Comparison of ENCODE assay signal across 9 cellular contexts in genomic region chr3:58434990-58435389, GRCh38. TPM values are rescaled to one million over a fixed set of nuclear protein-coding genes. Genes with fewer than 3 reads are reported as not detected.
DNase-seq lines count a peak whose midpoint lies in the region; ATAC-seq and TF ChIP-seq lines count a peak whose summit lies in the region.
"Had no signal": no experiment of that assay in that cellular context is flagged by ENCODE, and none has a peak within 500 bp of the region (broad histone marks: within the 10 kb centered on the region; RNA-seq: fewer than 3 reads in every experiment).

No MANE protein-coding gene starts in this region.

- POLR2A ChIA-PET in naive thymus-derived CD8-positive, alpha-beta T cell (lab: Charles Lee) = interaction anchor here (1.2 to 3.1 kb wide), 2 partner anchors 11 to 129 kb away, joined by 5 to 10 read pairs; partner anchors contain the start of genes HTD2 and RPP14

- in situ Hi-C loops in astrocyte of the cerebellum (cut with HindIII; ENCODE audit: low sequenced_read_pairs) = no loop called here

- H3K27me3 Mint-ChIP-seq in activated naive CD8-positive, alpha-beta T cell = no peaks in the 10 kb centered on the region
- no peaks in the 10 kb centered on the region for H3K27me3 Mint-ChIP-seq in activated naive CD8-positive, alpha-beta T cell treated with anti-CD3 and anti-CD28 coated beads, Interleukin-2, amount 50 U/mL, for 24 hours
- peaks cover 3 to 5% (median 5%) of the 10 kb centered on the region in 3 donors for H3K27me3 Mint-ChIP-seq in immature natural killer cell (ENCODE audit: low read depth in 3 of 3)
- no peaks in the 10 kb centered on the region for H3K27me3 Mint-ChIP-seq in type B pancreatic cell
- H3K27me3 Mint-ChIP-seq in naive thymus-derived CD8-positive, alpha-beta T cell = no peaks in the 10 kb centered on the region

- H3K9me3 Mint-ChIP-seq in activated naive CD8-positive, alpha-beta T cell (ENCODE audit: low read depth) = no peaks in the 10 kb centered on the region
- H3K9me3 Mint-ChIP-seq in activated naive CD8-positive, alpha-beta T cell treated with anti-CD3 and anti-CD28 coated beads, Interleukin-2, amount 50 U/mL, for 24 hours = no peaks in the 10 kb centered on the region
- H3K9me3 Mint-ChIP-seq in immature natural killer cell (no peaks in the 10 kb centered on the region), type B pancreatic cell (no peaks in the 10 kb centered on the region)
- H3K9me3 Mint-ChIP-seq in naive thymus-derived CD8-positive, alpha-beta T cell = no peaks in the 10 kb centered on the region

- H3K4me3 Mint-ChIP-seq in activated naive CD8-positive, alpha-beta T cell = peak overlapping the region; percentile 77
- H3K4me3 Mint-ChIP-seq in activated naive CD8-positive, alpha-beta T cell treated with anti-CD3 and anti-CD28 coated beads, Interleukin-2, amount 50 U/mL, for 24 hours = no peak overlapping the region
- H3K4me3 Mint-ChIP-seq in immature natural killer cell (peak overlapping the region; percentile 13 to 93 (median 44)), type B pancreatic cell (peak overlapping the region; percentile 93)
- peak overlapping the region in 5 of 10 donors; percentile 36 to 95 (median 92) for H3K4me3 Mint-ChIP-seq in naive thymus-derived CD8-positive, alpha-beta T cell

- no peak overlapping the region for H3K27ac Mint-ChIP-seq in activated naive CD8-positive, alpha-beta T cell
- no peak overlapping the region for H3K27ac Mint-ChIP-seq in activated naive CD8-positive, alpha-beta T cell treated with anti-CD3 and anti-CD28 coated beads, Interleukin-2, amount 50 U/mL, for 24 hours
- H3K27ac Mint-ChIP-seq in immature natural killer cell = peak overlapping the region in 1 of 6 donors; percentile 28
- peak overlapping the region; percentile 81 for H3K27ac Mint-ChIP-seq in type B pancreatic cell
- H3K27ac Mint-ChIP-seq in naive thymus-derived CD8-positive, alpha-beta T cell = peak overlapping the region in 4 of 10 donors; percentile 53 to 74 (median 67)

- H3K4me3 ChIP-seq in astrocyte of the cerebellum (ENCODE audit: low read depth, low read length) = no peak overlapping the region

- ATAC-seq in activated naive CD8-positive, alpha-beta T cell treated with anti-CD3 and anti-CD28 coated beads, Interleukin-2, amount 50 U/mL, for 24 hours = no peak
- no peak for ATAC-seq in HG02840 (IDR thresholded peaks at IDR 0.05; ENCODE audit: low FRiP score, unreplicated experiment)
- no peak for ATAC-seq in naive thymus-derived CD8-positive, alpha-beta T cell

- DNase-seq in activated naive CD8-positive, alpha-beta T cell treated with anti-CD3 and anti-CD28 coated beads, Interleukin-2, amount 50 U/mL, for 24 hours = no peak
- peak; percentile 19 for DNase-seq in astrocyte of the cerebellum (ENCODE audit: low read depth)
- DNase-seq in immature natural killer cell = no peak
- no peak for DNase-seq in type B pancreatic cell (ENCODE audit: extremely low spot score, unreplicated experiment)
- no peak for DNase-seq in naive thymus-derived CD8-positive, alpha-beta T cell
- DNase-seq in GF-D8 (lab: John Stamatoyannopoulos, UW) = no peak
- DNase-seq: activated gamma-delta T cell treated with Interleukin-2 at 50 U/mL for 16 hours had no signal

- no peak for TF ChIP-seq CTCF in astrocyte of the cerebellum (IDR thresholded peaks at IDR 0.05; ENCODE audit: low read depth, low read length, missing control alignments)
- TF ChIP-seq CTCF in type B pancreatic cell (conservative IDR thresholded peaks at IDR 0.05) = no peak

- H3K36me3 Mint-ChIP-seq in activated naive CD8-positive, alpha-beta T cell = peaks cover 2% of the 10 kb centered on the region
- H3K36me3 Mint-ChIP-seq in activated naive CD8-positive, alpha-beta T cell treated with anti-CD3 and anti-CD28 coated beads, Interleukin-2, amount 50 U/mL, for 24 hours (ENCODE audit: low read depth) = peaks cover 10% of the 10 kb centered on the region
- peaks cover 0 to 9% (median 4%) of the 10 kb centered on the region in 3 donors for H3K36me3 Mint-ChIP-seq in immature natural killer cell
- peaks cover 6% of the 10 kb centered on the region for H3K36me3 Mint-ChIP-seq in type B pancreatic cell
- peaks cover 0 to 18% (median 8%) of the 10 kb centered on the region in 3 donors for H3K36me3 Mint-ChIP-seq in naive thymus-derived CD8-positive, alpha-beta T cell

- H3K4me1 Mint-ChIP-seq in activated naive CD8-positive, alpha-beta T cell (ENCODE audit: low read depth) = peaks cover 26% of the 10 kb centered on the region
- peaks cover 26% of the 10 kb centered on the region for H3K4me1 Mint-ChIP-seq in activated naive CD8-positive, alpha-beta T cell treated with anti-CD3 and anti-CD28 coated beads, Interleukin-2, amount 50 U/mL, for 24 hours
- peaks cover 24 to 29% of the 10 kb centered on the region in 2 donors for H3K4me1 Mint-ChIP-seq in immature natural killer cell
- H3K4me1 Mint-ChIP-seq in type B pancreatic cell (ENCODE audit: unreplicated experiment) = peaks cover 35% of the 10 kb centered on the region
- peaks cover 19 to 33% (median 30%) of the 10 kb centered on the region in 4 donors for H3K4me1 Mint-ChIP-seq in naive thymus-derived CD8-positive, alpha-beta T cell

RNA-seq across cellular contexts. Expression of gene PDHB, which starts 1.4 kb away (rescaled TPM):
- polyA plus RNA-seq in immature natural killer cell = 100 to 1,000 TPM; 101 to 248 (median 113) TPM
- 72.1 and 76.9 TPM in 2 replicates for total RNA-seq in type B pancreatic cell (ENCODE audit: low replicate concordance)
- total RNA-seq in naive thymus-derived CD8-positive, alpha-beta T cell = 10 to 100 TPM; 60.2 to 66.4 TPM
- 100 to 1,000 TPM in 1 of 3 donors, 10 to 100 TPM in 2; 92.2 to 120 (median 95.3) TPM for polyA plus RNA-seq in naive thymus-derived CD8-positive, alpha-beta T cell

RNA-seq across cellular contexts. Expression of gene KCTD6, which starts 56.9 kb away (rescaled TPM):
- 10 to 100 TPM in 2 of 3 donors, 1 to 10 TPM in 1; 8.3 to 12.9 (median 12.4) TPM for polyA plus RNA-seq in immature natural killer cell
- total RNA-seq in type B pancreatic cell (ENCODE audit: low replicate concordance) = 23.5 and 24.9 TPM in 2 replicates
- total RNA-seq in naive thymus-derived CD8-positive, alpha-beta T cell = 10 to 100 TPM in 1 of 2 experiments, 1 to 10 TPM in 1; 9.8 to 10.3 TPM
- polyA plus RNA-seq in naive thymus-derived CD8-positive, alpha-beta T cell = 1 to 10 TPM; 5.5 to 8.8 (median 8.4) TPM
